ENCODE assay signal across 8 cellular contexts in the genomic region with DNA sequence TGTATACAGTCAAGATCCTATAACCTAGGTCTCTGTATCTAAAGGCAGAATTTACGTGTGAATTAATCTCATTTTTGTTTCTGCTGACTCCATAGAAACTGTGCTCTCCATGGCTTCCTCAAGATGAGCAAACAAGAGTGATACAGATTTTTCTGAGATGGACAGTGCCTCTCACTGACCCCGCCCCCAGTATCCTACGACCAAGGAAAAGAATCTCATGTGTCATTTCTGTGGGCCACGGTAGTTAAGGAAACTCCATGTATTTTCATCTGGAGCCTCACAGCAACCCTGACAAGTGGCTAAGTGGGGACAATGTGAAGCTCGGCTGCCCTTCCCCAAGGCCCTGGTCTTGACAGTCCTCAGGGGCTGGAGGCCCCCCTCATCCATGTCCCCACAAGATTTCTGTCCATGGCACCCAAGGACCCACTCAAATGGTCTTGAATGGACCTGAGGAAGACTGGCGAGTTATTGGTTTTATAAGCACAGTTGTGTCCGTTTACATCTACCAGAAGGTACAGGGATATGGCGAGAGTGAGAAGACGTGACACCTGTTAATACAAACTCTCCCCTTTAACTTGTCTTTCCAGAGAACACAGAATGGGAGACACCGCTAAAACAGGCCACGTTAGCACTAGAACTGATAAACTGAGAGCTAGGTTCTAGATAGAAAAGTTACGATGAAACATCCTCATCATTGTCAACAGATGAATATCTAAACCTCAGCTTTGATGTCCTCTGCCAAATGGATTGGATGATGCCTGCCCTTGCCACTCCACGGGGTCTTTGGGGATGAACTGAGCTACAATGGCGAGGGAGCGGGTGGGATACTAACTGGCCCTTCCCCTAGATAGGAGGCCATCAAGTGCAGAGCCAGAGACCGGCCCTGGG.
DNase-seq lines count a peak whose midpoint lies in the region; ATAC-seq lines count a peak whose summit lies in the region.

No MANE protein-coding gene starts in this region.

- H3K27ac Mint-ChIP-seq in activated CD8-positive, alpha-beta T cell treated with anti-CD3 and anti-CD28 coated beads, Interleukin-2, amount 10 ng/mL, durations not matched to agents 7 days and 5 days, result peak overlapping the region; percentile 61

- POLR2A ChIA-PET in activated CD8-positive, alpha-beta T cell treated with anti-CD3 and anti-CD28 coated beads, Interleukin-2, amount 10 ng/mL, durations not matched to agents 7 days and 5 days (lab: Charles Lee), result interaction anchor here (0.8 kb wide), 1 partner anchor 7 kb away, joined by 3 read pairs; no protein-coding TSS in a partner anchor

- peaks cover 45% of the 10 kb centered on the region for H3K4me1 Mint-ChIP-seq in activated CD8-positive, alpha-beta T cell treated with anti-CD3 and anti-CD28 coated beads, Interleukin-2, amount 10 ng/mL, durations not matched to agents 7 days and 5 days (ENCODE audit: low read depth)

- peaks cover 14% of the 10 kb centered on the region for H3K36me3 Mint-ChIP-seq in activated CD8-positive, alpha-beta T cell treated with anti-CD3 and anti-CD28 coated beads, Interleukin-2, amount 10 ng/mL, durations not matched to agents 7 days and 5 days (ENCODE audit: low read depth)

- CTCF ChIA-PET in activated CD8-positive, alpha-beta T cell treated with anti-CD3 and anti-CD28 coated beads, Interleukin-2, amount 10 ng/mL, durations not matched to agents 7 days and 5 days (lab: Charles Lee), result interaction anchor here (0.6 to 1.1 kb wide), 4 partner anchors 7 to 263 kb away, joined by 3 to 6 read pairs (median 3); no protein-coding TSS in a partner anchor

- peaks cover 30% of the 10 kb centered on the region for H3K27me3 Mint-ChIP-seq in activated CD8-positive, alpha-beta T cell treated with anti-CD3 and anti-CD28 coated beads, Interleukin-2, amount 10 ng/mL, durations not matched to agents 7 days and 5 days (ENCODE audit: low read depth)

- no peak for DNase-seq in activated CD8-positive, alpha-beta T cell treated with anti-CD3 and anti-CD28 coated beads, Interleukin-2, amount 10 ng/mL, durations not matched to agents 7 days and 5 days
- no peak for DNase-seq in 8988T
- DNase-seq in epidermal melanocyte (ENCODE audit: insufficient read length, low spot score), result no peak

- H3K4me3 ChIP-seq in iPS-11a (ENCODE audit: low read depth, low read length) (peak overlapping the region; percentile 58), skin epidermis (peak overlapping the region; percentile 33 to 54 (median 49))

- H3K27ac ChIP-seq in skin epidermis, result peak overlapping the region; percentile 49 to 93 (median 87)

- H3K9me3 Mint-ChIP-seq in activated CD8-positive, alpha-beta T cell treated with anti-CD3 and anti-CD28 coated beads, Interleukin-2, amount 10 ng/mL, durations not matched to agents 7 days and 5 days (ENCODE audit: insufficient read depth), result no peaks in the 10 kb centered on the region

- peak overlapping the region; percentile 69 for H3K4me3 Mint-ChIP-seq in activated CD8-positive, alpha-beta T cell treated with anti-CD3 and anti-CD28 coated beads, Interleukin-2, amount 10 ng/mL, durations not matched to agents 7 days and 5 days

- peak; percentile 4 for ATAC-seq in HG03460 (IDR thresholded peaks at IDR 0.05; ENCODE audit: unreplicated experiment)
- no peak for ATAC-seq in activated CD8-positive, alpha-beta T cell treated with anti-CD3 and anti-CD28 coated beads, Interleukin-2, amount 10 ng/mL, durations not matched to agents 7 days and 5 days
- no peak for ATAC-seq in HG03571 (IDR thresholded peaks at IDR 0.05; ENCODE audit: unreplicated experiment)
- no peak for ATAC-seq in GM19452 (IDR thresholded peaks at IDR 0.05; ENCODE audit: unreplicated experiment)
